In the genomic region with DNA sequence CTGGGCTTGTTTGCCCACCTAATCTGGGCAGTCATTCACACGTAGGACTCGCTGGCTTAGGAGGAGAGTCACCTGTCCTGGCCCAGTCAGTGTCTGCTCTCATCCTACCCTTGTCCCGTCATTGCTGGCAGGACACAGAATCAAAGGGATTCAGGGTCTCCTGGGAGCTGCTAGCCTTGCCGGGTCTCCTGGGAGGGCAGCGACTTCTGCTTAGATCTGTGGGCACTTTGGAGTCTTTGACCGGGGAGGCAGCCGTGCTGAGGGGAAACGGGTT, we compare ENCODE assay signal across 8 cellular contexts. TPM values are rescaled to one million over a fixed set of nuclear protein-coding genes. Genes with fewer than 3 reads are reported as not detected.
DNase-seq lines count a peak whose midpoint lies in the region; ATAC-seq and TF ChIP-seq lines count a peak whose summit lies in the region.

No MANE protein-coding gene starts in this region.

- no peak for TF ChIP-seq CTCF in cardiac muscle cell (IDR thresholded peaks at IDR 0.05; ENCODE audit: low read depth, low read length)
- no peak for TF ChIP-seq CTCF in right lobe of liver (IDR thresholded peaks at IDR 0.05)
- no peak for TF ChIP-seq CTCF in upper lobe of right lung (IDR thresholded peaks at IDR 0.05)

- H3K27ac ChIP-seq in cardiac muscle cell (peak overlapping the region; percentile 91), right lobe of liver (peak overlapping the region; percentile 63 to 95 (median 83)), upper lobe of right lung (peak overlapping the region; percentile 98)

- TF ChIP-seq POLR2A in right lobe of liver (IDR thresholded peaks at IDR 0.05): no peak

- peak overlapping the region; percentile 97 for H3K27ac Mint-ChIP-seq in activated naive CD8-positive, alpha-beta T cell treated with anti-CD3 and anti-CD28 coated beads for 36 hours

- no peaks in the 10 kb centered on the region for H3K36me3 ChIP-seq in cardiac muscle cell
- H3K36me3 ChIP-seq in right lobe of liver: no peaks in the 10 kb centered on the region
- no peaks in the 10 kb centered on the region for H3K36me3 ChIP-seq in upper lobe of right lung

- DNase-seq in cardiac muscle cell (ENCODE audit: low read depth in 1 of 2, low spot score in 1 of 2) (no peak), Right ventricle myocardium inferior (ENCODE audit: missing footprints) (no peak), right lobe of liver (no peak), upper lobe of right lung (no peak), pons (ENCODE audit: low spot score) (no peak), dedifferentiated amniotic fluid mesenchymal stem cell (ENCODE audit: extremely low spot score) (no peak), NCI-H2227 (lab: John Stamatoyannopoulos, UW; ENCODE audit: unreplicated experiment) (no peak)
- peak; percentile 23 for DNase-seq in activated naive CD8-positive, alpha-beta T cell treated with anti-CD3 and anti-CD28 coated beads for 36 hours

- ATAC-seq in Right ventricle myocardium inferior: no peak
- peak in 1 of 4 donors; percentile 1 for ATAC-seq in right lobe of liver
- no peak for ATAC-seq in upper lobe of right lung

- peaks cover 4% of the 10 kb centered on the region for H3K36me3 Mint-ChIP-seq in activated naive CD8-positive, alpha-beta T cell treated with anti-CD3 and anti-CD28 coated beads for 36 hours

- peak overlapping the region; percentile 75 for H3K4me3 Mint-ChIP-seq in activated naive CD8-positive, alpha-beta T cell treated with anti-CD3 and anti-CD28 coated beads for 36 hours

- peak overlapping the region; percentile 42 for H3K4me3 ChIP-seq in cardiac muscle cell
- peak overlapping the region; percentile 57 to 77 (median 64) for H3K4me3 ChIP-seq in right lobe of liver
- H3K4me3 ChIP-seq in upper lobe of right lung: peak overlapping the region; percentile 82

- peaks cover 25% of the 10 kb centered on the region for H3K4me1 ChIP-seq in cardiac muscle cell (ENCODE audit: low read depth)
- H3K4me1 ChIP-seq in right lobe of liver: peaks cover 0 to 54% (median 20%) of the 10 kb centered on the region in 4 donors
- peaks cover 63% of the 10 kb centered on the region for H3K4me1 ChIP-seq in upper lobe of right lung

- H3K4me1 Mint-ChIP-seq in activated naive CD8-positive, alpha-beta T cell treated with anti-CD3 and anti-CD28 coated beads for 36 hours: peaks cover 80% of the 10 kb centered on the region

- H3K9me3 Mint-ChIP-seq in activated naive CD8-positive, alpha-beta T cell treated with anti-CD3 and anti-CD28 coated beads for 36 hours: no peaks in the 10 kb centered on the region

- 21% methylated on average over 6 of the region's 8 CpGs for WGBS in right lobe of liver (ENCODE audit: insufficient coverage, low coverage, low lambda C conversion rate, missing lambda C conversion rate)

- H3K27me3 Mint-ChIP-seq in activated naive CD8-positive, alpha-beta T cell treated with anti-CD3 and anti-CD28 coated beads for 36 hours: no peaks in the 10 kb centered on the region

- H3K9me3 ChIP-seq in cardiac muscle cell (ENCODE audit: low read depth) (no peaks in the 10 kb centered on the region), right lobe of liver (no peaks in the 10 kb centered on the region), upper lobe of right lung (no peaks in the 10 kb centered on the region)

- H3K27me3 ChIP-seq in cardiac muscle cell: no peaks in the 10 kb centered on the region
- H3K27me3 ChIP-seq in right lobe of liver: no peaks in the 10 kb centered on the region
- H3K27me3 ChIP-seq in upper lobe of right lung: no peaks in the 10 kb centered on the region

- intact Hi-C loops in Right ventricle myocardium inferior (cut with DNase I) (loop anchor here (2.0 kb wide), 2 partner anchors 61 to 89 kb away; no protein-coding TSS in a partner anchor), right lobe of liver (cut with DNase I) (no loop called here), upper lobe of right lung (cut with DNase I) (no loop called here)

RNA-seq across cellular contexts. Expression of a gene that starts 12.6 kb away (rescaled TPM):
- 29.7 and 46.2 TPM in 2 replicates for total RNA-seq in cardiac muscle cell
- polyA plus RNA-seq in cardiac muscle cell: 19.9 and 20.2 TPM in 2 replicates
- 31.9 TPM for total RNA-seq in Right ventricle myocardium inferior
- 10 to 100 TPM; 19.6 to 21.1 TPM for total RNA-seq in activated naive CD8-positive, alpha-beta T cell treated with anti-CD3 and anti-CD28 coated beads for 36 hours
- total RNA-seq in right lobe of liver: 10 to 100 TPM in 2 of 6 experiments, 1 to 10 TPM in 4; 6.1 to 14.5 (median 8.4) TPM
- 38.1 TPM for total RNA-seq in upper lobe of right lung
